20 cellular contexts compared by ENCODE assay signal in genomic region chr2:191646612-191646902, GRCh38. TPM values are rescaled to one million over a fixed set of nuclear protein-coding genes. Genes with fewer than 3 reads are reported as not detected.
A peak's percentile ranks its signal among the peaks of the same experiment; 100 is the strongest.
DNase-seq lines count a peak whose midpoint lies in the region; ATAC-seq, FAIRE-seq and TF ChIP-seq lines count a peak whose summit lies in the region.
"Had no signal": no experiment of that assay in that cellular context is flagged by ENCODE, and none has a peak within 500 bp of the region (broad histone marks: within the 10 kb centered on the region; RNA-seq: fewer than 3 reads in every experiment).

No MANE protein-coding gene starts in this region.

- H3K9me3 ChIP-seq in PC-9 (ENCODE audit: insufficient read depth, low read depth) (peaks cover 5% of the 10 kb centered on the region; the same call in 1 of the 2 replicates), HepG2 (ENCODE audit: low read length) (no peaks in the 10 kb centered on the region)
- H3K9me3 ChIP-seq: colonic mucosa, gastroesophageal sphincter, tibial nerve had no signal

- POLR2A ChIA-PET in PC-9 (lab: Charles Lee; ENCODE audit: unreplicated experiment) = no interaction called here
- POLR2A ChIA-PET in HepG2 (lab: Yijun Ruan, JAX) = no interaction called here

- TF ChIP-seq EP300 in HepG2 (IDR thresholded peaks at IDR 0.05; ENCODE audit: low read depth in 2 of 2, low read length in 2 of 2) (no peak), HepG2 (CRISPR knock-in tag; IDR thresholded peaks at IDR 0.05; ENCODE audit: borderline replicate concordance) (no peak)

- H3K4me3 ChIP-seq in AG10803 (ENCODE audit: low read length) = no peak overlapping the region
- H3K4me3 ChIP-seq in PC-9 = no peak overlapping the region
- H3K4me3 ChIP-seq in HepG2 (replicated peaks in 1 of 3; ENCODE audit: insufficient read depth in 1 of 3, low read depth in 2 of 3, low read length in 3 of 3) = no peak overlapping the region
- H3K4me3 ChIP-seq in mesendoderm (ENCODE audit: low read length) = no peak overlapping the region
- H3K4me3 ChIP-seq: colonic mucosa, gastroesophageal sphincter, tibial nerve had no signal

- H3K4me2 ChIP-seq in PC-9 (peak overlapping the region; percentile 36), HepG2 (ENCODE audit: low read depth, low read length) (no peak overlapping the region), mesendoderm (ENCODE audit: low read length) (no peak overlapping the region)

- H4K5ac ChIP-seq in mesendoderm (ENCODE audit: low read length) = no peak overlapping the region

- no peaks in the 10 kb centered on the region for H3K79me2 ChIP-seq in PC-9 (ENCODE audit: low read depth)
- H3K79me2 ChIP-seq in HepG2 (ENCODE audit: insufficient read depth, low read length) = no peaks in the 10 kb centered on the region
- H3K79me2 ChIP-seq in mesendoderm (ENCODE audit: control insufficient read depth, insufficient read depth, low read length) = no peaks in the 10 kb centered on the region

- H2BK5ac ChIP-seq in mesendoderm (ENCODE audit: low read length) = no peak overlapping the region

- TF ChIP-seq CTCF in AG10803 (conservative IDR thresholded peaks at IDR 0.05; ENCODE audit: low read length) (no peak), PC-9 (conservative IDR thresholded peaks at IDR 0.05) (no peak), HepG2 (CRISPR knock-in tag; IDR thresholded peaks at IDR 0.05) (no peak)

- 50% methylated on average over 5 of the region's 5 CpGs for WGBS in HepG2 (ENCODE audit: low lambda C conversion rate)
- WGBS in mesendoderm (ENCODE audit: extremely low coverage, insufficient coverage, low lambda C conversion rate) = no CpG with 5 or more reads among the region's 5 CpGs

- TF ChIP-seq POLR2A in erythroblast (IDR thresholded peaks at IDR 0.05; ENCODE audit: low read length) = no peak
- TF ChIP-seq POLR2A in HepG2 (IDR thresholded peaks at IDR 0.05; ENCODE audit: insufficient read depth in 1 of 2, low read depth in 2 of 2, low read length in 2 of 2) = no peak

- no peak overlapping the region for H3K4ac ChIP-seq in mesendoderm (ENCODE audit: low read depth, low read length)

- no peaks in the 10 kb centered on the region for H3K79me1 ChIP-seq in mesendoderm (ENCODE audit: low read length)

- DNase-seq in AG10803 (ENCODE audit: low read depth) (peak; percentile 40), PC-9 (peak in 1 of 2 experiments; percentile 76), erythroblast (lab: John Stamatoyannopoulos, UW) (peak; percentile 17 to 25), HepG2 (ENCODE audit: low spot score) (no peak), mesendoderm (no peak), cortex of kidney (lab: John Stamatoyannopoulos, UW) (no peak), Ammon's horn (ENCODE audit: low spot score) (no peak)
- DNase-seq: activated naive CD8-positive, alpha-beta T cell treated with anti-CD3 and anti-CD28 coated beads, Interleukin-2, amount 50 U/mL, for 24 hours; brain microvascular endothelial cell; colonic mucosa; endodermal cell; HFFc6; kidney; NCI-H2081; right cardiac atrium; RPMI8226 had no signal

- H4K8ac ChIP-seq in mesendoderm (ENCODE audit: low read depth, low read length) = no peak overlapping the region

- H2AK5ac ChIP-seq in mesendoderm (ENCODE audit: low read length) = no peak overlapping the region

- H3K4me1 ChIP-seq in PC-9 (replicated peaks; ENCODE audit: insufficient read depth) (peaks cover 28% of the 10 kb centered on the region), HepG2 (ENCODE audit: insufficient read depth, low read length) (0 out of 2 replicates have a peak, but pooled peaks cover 4% of the 10 kb centered on the region), mesendoderm (ENCODE audit: control insufficient read depth, low read depth, low read length) (no peaks in the 10 kb centered on the region)
- H3K4me1 ChIP-seq: colonic mucosa, gastroesophageal sphincter, tibial nerve had no signal

- H3K36me3 ChIP-seq in PC-9 (ENCODE audit: low read depth) = no peaks in the 10 kb centered on the region; the same call in 1 of the 2 replicates
- H3K36me3 ChIP-seq in HepG2 (replicated peaks in 1 of 2; ENCODE audit: control insufficient read depth in 1 of 2, insufficient read depth in 2 of 2, low read length in 2 of 2) = no peaks in the 10 kb centered on the region
- H3K36me3 ChIP-seq in mesendoderm (ENCODE audit: control insufficient read depth, insufficient read depth, low read length) = no peaks in the 10 kb centered on the region
- H3K36me3 ChIP-seq: brain microvascular endothelial cell, colonic mucosa, gastroesophageal sphincter, tibial nerve had no signal

- BruUV-seq in PC-9 (replicated peaks; lab: Mats Ljungman, UMichigan) (no TSS peak), HepG2 (replicated peaks; lab: Mats Ljungman, UMichigan) (no TSS peak)

- H3K23ac ChIP-seq in mesendoderm (ENCODE audit: low read length) = no peak overlapping the region

- no peak overlapping the region for H2AFZ ChIP-seq in PC-9
- no peak overlapping the region for H2AFZ ChIP-seq in HepG2 (ENCODE audit: low read length)

- H3K56ac ChIP-seq in mesendoderm (ENCODE audit: low read length) = no peak overlapping the region

- no peak overlapping the region for H2BK120ac ChIP-seq in mesendoderm (ENCODE audit: low read depth, low read length)

- H3F3A ChIP-seq in PC-9 (ENCODE audit: insufficient read depth, low read depth) = peaks cover 25% of the 10 kb centered on the region

- no peak overlapping the region for H2BK15ac ChIP-seq in mesendoderm (replicated peaks; ENCODE audit: low read depth)

- H4K20me1 ChIP-seq in PC-9 (ENCODE audit: insufficient read depth) = no peaks in the 10 kb centered on the region
- H4K20me1 ChIP-seq in HepG2 (ENCODE audit: insufficient read depth, low read length) = no peaks in the 10 kb centered on the region

- no peak overlapping the region for H3K18ac ChIP-seq in mesendoderm (ENCODE audit: low read length)

- H3K27me3 ChIP-seq in PC-9 (ENCODE audit: insufficient read depth, low read depth) = no peaks in the 10 kb centered on the region
- no peaks in the 10 kb centered on the region for H3K27me3 ChIP-seq in HepG2 (ENCODE audit: control insufficient read depth in 1 of 2, insufficient read depth in 2 of 2, low read length in 2 of 2)
- H3K27me3 ChIP-seq in mesendoderm (ENCODE audit: insufficient read depth, low read length, poor library complexity) = no peaks in the 10 kb centered on the region
- H3K27me3 ChIP-seq: brain microvascular endothelial cell, colonic mucosa, gastroesophageal sphincter, tibial nerve had no signal

- ATAC-seq in HepG2 (no peak), HG02970 (IDR thresholded peaks at IDR 0.05; ENCODE audit: low FRiP score, unreplicated experiment) (no peak)
- ATAC-seq: activated naive CD8-positive, alpha-beta T cell treated with anti-CD3 and anti-CD28 coated beads, Interleukin-2, amount 50 U/mL, for 24 hours; gastroesophageal sphincter; right cardiac atrium; WTC11 had no signal

- in situ Hi-C loops in HepG2 (cut with HindIII; ENCODE audit: extremely low pct_ligation_motif_present, low pct_unique_long_range_greater_than_20kb) = no loop called here

- H3K9me2 ChIP-seq in PC-9 (ENCODE audit: insufficient read depth) = no peaks in the 10 kb centered on the region

- H3K27ac ChIP-seq in PC-9 = peak overlapping the region; percentile 74
- H3K27ac ChIP-seq in HepG2 (ENCODE audit: extremely low read length, insufficient read depth, low read length) = no peak overlapping the region
- no peak overlapping the region for H3K27ac ChIP-seq in mesendoderm (ENCODE audit: low read depth, low read length)
- H3K27ac ChIP-seq: brain microvascular endothelial cell, colonic mucosa, gastroesophageal sphincter, tibial nerve had no signal

- CTCF ChIA-PET in PC-9 (lab: Charles Lee) = no interaction called here
- CTCF ChIA-PET in HepG2 (lab: Yijun Ruan, JAX; ENCODE audit: low intra/inter-chr PET ratio, low total read pairs) = no interaction called here

- no peak for FAIRE-seq in HepG2 (lab: Jason Lieb, UNC)
- FAIRE-seq: kidney had no signal

- intact Hi-C loops in PC-9 (cut with micrococcal nuclease; ENCODE audit: unreplicated experiment) (no loop called here), HepG2 (cut with micrococcal nuclease; ENCODE audit: unreplicated experiment) (no loop called here)

- H3K9ac ChIP-seq in HepG2 (ENCODE audit: insufficient read depth, low read depth, low read length) = no peak overlapping the region
- H3K9ac ChIP-seq in mesendoderm (ENCODE audit: low read length) = no peak overlapping the region

- TF ChIP-seq RAD21 in HepG2 (CRISPR knock-in tag; IDR thresholded peaks at IDR 0.05) = no peak

TF ChIP-seq in HepG2, 621 proteins besides CTCF, POLR2A, EP300 and RAD21 (continues in another document):
- TF ChIP-seq ZFP82 (CRISPR knock-in tag; IDR thresholded peaks at IDR 0.05; ENCODE audit: borderline replicate concordance) = no peak
- no peak for TF ChIP-seq U2AF2 (IDR thresholded peaks at IDR 0.05; ENCODE audit: low read depth, low read length)

RNA-seq across cellular contexts. Expression of gene NABP1, which starts 31.4 kb away (rescaled TPM):
- total RNA-seq in PC-9 (2021) (39.0 and 46.5 TPM in 2 replicates), HepG2 (2016; rRNA removed; fragmentation: Illumina TruSeq; extraction: Trizol) (4.9 and 14.9 TPM in 2 replicates)
- 3.4 and 3.5 TPM in 2 replicates for total RNA-seq in HepG2 (2016; cell fraction: cytosol; rRNA removed; fragmentation: Illumina TruSeq; extraction: Trizol; ENCODE audit: low read depth)
- 4.9 and 13.0 TPM in 2 replicates for total RNA-seq in HepG2 (2016; cell fraction: insoluble cytoplasmic fraction; rRNA removed; fragmentation: Illumina TruSeq; extraction: Trizol)
- total RNA-seq in HepG2 (2016; cell fraction: membrane; rRNA removed; fragmentation: Illumina TruSeq; extraction: Trizol) = 5.4 and 7.2 TPM in 2 replicates
- 39.0 and 39.1 TPM in 2 replicates for total RNA-seq in HepG2 (2016; cell fraction: nucleus; rRNA removed; fragmentation: Illumina TruSeq; extraction: Trizol)
- 19.8 and 24.2 TPM in 2 replicates for polyA plus RNA-seq in HepG2 (2011; rRNA removed)
- polyA plus RNA-seq in HepG2 (2011; cell fraction: cytosol; rRNA removed) = 1.5 and 2.3 TPM in 2 replicates
- 69.0 and 77.8 TPM in 2 replicates for polyA plus RNA-seq in HepG2 (2011; cell fraction: nucleus; rRNA removed)
- polyA plus RNA-seq in HepG2 (2012) = 11.7 and 15.0 TPM in 2 replicates
- 0.61 and 0.70 TPM in 2 replicates for polyA plus RNA-seq in HepG2 (2016; cell fraction: cytosol; fragmentation: Illumina TruSeq; extraction: Trizol; ENCODE audit: low read depth)
- 3.6 and 3.9 TPM in 2 replicates for polyA plus RNA-seq in HepG2 (2016; cell fraction: insoluble cytoplasmic fraction; fragmentation: Illumina TruSeq; extraction: Trizol; ENCODE audit: low read depth)
- 1.8 TPM in 2 replicates for polyA plus RNA-seq in HepG2 (2016; cell fraction: membrane; fragmentation: Illumina TruSeq; extraction: Trizol; ENCODE audit: low read depth)
- polyA plus RNA-seq in HepG2 (2016; cell fraction: nucleus; fragmentation: Illumina TruSeq; extraction: Trizol; ENCODE audit: insufficient read depth, low read depth) = 30.5 and 31.7 TPM in 2 replicates
- 10.1 and 23.0 TPM in 2 replicates for polyA minus RNA-seq in HepG2 (2011; rRNA and poly(A)+ RNA removed; ENCODE audit: low replicate concordance)
- 3.7 and 3.8 TPM in 2 replicates for polyA minus RNA-seq in HepG2 (2011; cell fraction: cytosol; rRNA and poly(A)+ RNA removed)
- polyA minus RNA-seq in HepG2 (2011; cell fraction: nucleus; rRNA and poly(A)+ RNA removed) = 225 and 258 TPM in 2 replicates
- polyA plus RNA-seq in mesendoderm (2013, experiment 1 of 2) = 2.7 TPM
- 2.9 TPM for polyA plus RNA-seq in mesendoderm (2013, experiment 2 of 2)

Comparison
In these comparisons a context has a peak if more than half of its experiments do, and no peak if none do; other contexts are left out.
1. DNase-seq: peak in AG10803 (single experiment) and erythroblast (2 of 2); none in HepG2 (single experiment), mesendoderm (single experiment), cortex of kidney (single experiment) and Ammon's horn (single experiment).